In the genomic region with DNA sequence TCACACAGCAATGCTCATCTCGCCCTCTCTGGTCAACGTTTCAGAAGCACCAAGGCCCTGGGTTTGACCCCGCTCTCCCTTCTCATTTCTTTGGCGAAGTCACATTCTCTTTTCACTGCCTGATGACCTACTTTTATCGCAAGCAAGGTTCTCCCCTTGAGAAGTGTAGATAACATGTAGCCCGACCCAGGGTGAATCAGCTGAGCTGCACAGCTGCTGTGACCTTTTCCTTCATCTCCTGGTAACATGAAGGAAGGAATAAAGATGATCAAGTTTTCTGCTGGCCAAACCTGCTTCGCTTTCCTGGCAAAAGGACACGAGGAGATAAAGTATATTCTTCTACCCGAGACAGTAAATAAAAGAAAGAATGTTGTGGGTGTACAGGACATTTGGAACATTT, we compare ENCODE assay signal across 1 cellular context.
TF ChIP-seq lines count a peak whose summit lies in the region.

No MANE protein-coding gene starts in this region.

TF ChIP-seq in SK-N-SH treated with all-trans-retinoic acid at 6 μM for 48 hours, 23 proteins besides CTCF, POLR2A, EP300 and RAD21 (continued from another document):
- TF ChIP-seq, protein P1, sequence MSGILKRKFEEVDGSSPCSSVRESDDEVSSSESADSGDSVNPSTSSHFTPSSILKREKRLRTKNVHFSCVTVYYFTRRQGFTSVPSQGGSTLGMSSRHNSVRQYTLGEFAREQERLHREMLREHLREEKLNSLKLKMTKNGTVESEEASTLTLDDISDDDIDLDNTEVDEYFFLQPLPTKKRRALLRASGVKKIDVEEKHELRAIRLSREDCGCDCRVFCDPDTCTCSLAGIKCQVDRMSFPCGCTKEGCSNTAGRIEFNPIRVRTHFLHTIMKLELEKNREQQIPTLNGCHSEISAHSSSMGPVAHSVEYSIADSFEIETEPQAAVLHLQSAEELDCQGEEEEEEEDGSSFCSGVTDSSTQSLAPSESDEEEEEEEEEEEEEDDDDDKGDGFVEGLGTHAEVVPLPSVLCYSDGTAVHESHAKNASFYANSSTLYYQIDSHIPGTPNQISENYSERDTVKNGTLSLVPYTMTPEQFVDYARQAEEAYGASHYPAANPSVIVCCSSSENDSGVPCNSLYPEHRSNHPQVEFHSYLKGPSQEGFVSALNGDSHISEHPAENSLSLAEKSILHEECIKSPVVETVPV (CRISPR knock-in tag; IDR thresholded peaks at IDR 0.05): no peak
- TF ChIP-seq ZFP3 (CRISPR knock-in tag; IDR thresholded peaks at IDR 0.05): no peak
- no peak for TF ChIP-seq ZNF8 (CRISPR knock-in tag; IDR thresholded peaks at IDR 0.05)
- TF ChIP-seq RARB (CRISPR knock-in tag; IDR thresholded peaks at IDR 0.05): no peak
- TF ChIP-seq ZC3H10 (CRISPR knock-in tag; IDR thresholded peaks at IDR 0.05): no peak
- TF ChIP-seq ZNF70 (CRISPR knock-in tag; IDR thresholded peaks at IDR 0.05): no peak
